22 cellular contexts compared by ENCODE assay signal in genomic region chr1:32074841-32075240, GRCh38. TPM values are rescaled to one million over a fixed set of nuclear protein-coding genes. Genes with fewer than 3 reads are reported as not detected.
A peak's percentile ranks its signal among the peaks of the same experiment; 100 is the strongest.
DNase-seq lines count a peak whose midpoint lies in the region; ATAC-seq and TF ChIP-seq lines count a peak whose summit lies in the region.
"Had no signal": no experiment of that assay in that cellular context is flagged by ENCODE, and none has a peak within 500 bp of the region (broad histone marks: within the 10 kb centered on the region; RNA-seq: fewer than 3 reads in every experiment).

No MANE protein-coding gene starts in this region.

- no peak for TF ChIP-seq CTCF in CD4-positive, alpha-beta T cell (IDR thresholded peaks at IDR 0.05)

- CTCF ChIA-PET in CD4-positive, alpha-beta T cell (lab: Charles Lee) = interaction anchor here (5.5 kb wide), 1 partner anchor 34 kb away, joined by 39 read pairs; the partner anchor contains the start of gene KPNA6

- no peaks in the 10 kb centered on the region for H3K9me3 Mint-ChIP-seq in T-helper 1 cell treated with Interleukin-12 subunit alpha and Interleukin-12 subunit beta and Interleukin-4 antibody, amounts not matched to agents 30 μg/mL and 1 μg/mL, for 36 hours
- H3K9me3 Mint-ChIP-seq in CD4-positive, alpha-beta T cell = no peaks in the 10 kb centered on the region
- no peaks in the 10 kb centered on the region for H3K9me3 Mint-ChIP-seq in activated T-helper 2 cell treated with anti-CD3 and anti-CD28 coated beads, Interferon-gamma antibody, Interleukin-2, Interleukin-4, amounts not matched to agents 10 μg/mL and 5 μg/mL and 100 μg/mL, durations not matched to agents 14 hours and 24 hours and 36 hours
- H3K9me3 Mint-ChIP-seq in naive thymus-derived CD8-positive, alpha-beta T cell = no peaks in the 10 kb centered on the region
- H3K9me3 Mint-ChIP-seq: naive B cell had no signal

- no peak for DNase-seq in T-helper 1 cell
- DNase-seq in CD4-positive, alpha-beta T cell = no peak
- no peak for DNase-seq in activated T-helper 2 cell treated with anti-CD3 and anti-CD28 coated beads, Interferon-gamma antibody, Interleukin-2, Interleukin-4, amounts not matched to agents 10 μg/mL and 5 μg/mL and 100 μg/mL, durations not matched to agents 14 hours and 24 hours and 36 hours (ENCODE audit: low spot score)
- DNase-seq in naive thymus-derived CD8-positive, alpha-beta T cell = no peak
- DNase-seq in NAMALWA (ENCODE audit: low spot score) = no peak
- DNase-seq in NCI-H82 (lab: John Stamatoyannopoulos, UW) = no peak
- DNase-seq: activated CD4-positive, CD25-positive, alpha-beta regulatory T cell; activated CD8-positive, alpha-beta memory T cell treated with anti-CD3 and anti-CD28 coated beads, Interleukin-2, amount 50 U/mL, for 4 hours; C1 segment of cervical spinal cord; foreskin keratinocyte; HCEC 1CT; mammary epithelial cell; naive B cell; OCI-M1; psoas muscle; SHP77 treated with DMSO at 0.1 percent for 48 hours; small intestine; substantia nigra; uterus had no signal

- ATAC-seq in CD4-positive, alpha-beta T cell (ENCODE audit: poor library complexity) = no peak
- no peak for ATAC-seq in naive thymus-derived CD8-positive, alpha-beta T cell
- ATAC-seq in HG03039 (IDR thresholded peaks at IDR 0.05; ENCODE audit: unreplicated experiment) = no peak
- ATAC-seq: foreskin keratinocyte, psoas muscle had no signal

- peaks cover 12% of the 10 kb centered on the region for H3K36me3 Mint-ChIP-seq in T-helper 1 cell treated with Interleukin-12 subunit alpha and Interleukin-12 subunit beta and Interleukin-4 antibody, amounts not matched to agents 30 μg/mL and 1 μg/mL, for 36 hours (ENCODE audit: low read depth)
- peaks cover 62% of the 10 kb centered on the region for H3K36me3 Mint-ChIP-seq in CD4-positive, alpha-beta T cell (ENCODE audit: low read depth)
- H3K36me3 Mint-ChIP-seq in activated T-helper 2 cell treated with anti-CD3 and anti-CD28 coated beads, Interferon-gamma antibody, Interleukin-2, Interleukin-4, amounts not matched to agents 10 μg/mL and 5 μg/mL and 100 μg/mL, durations not matched to agents 14 hours and 24 hours and 36 hours (ENCODE audit: low read depth) = peaks cover 40% of the 10 kb centered on the region
- H3K36me3 Mint-ChIP-seq in naive thymus-derived CD8-positive, alpha-beta T cell = peaks cover 0 to 44% (median 8%) of the 10 kb centered on the region in 3 donors

- H3K9me3 ChIP-seq in CD4-positive, alpha-beta T cell (ENCODE audit: control insufficient read depth, low read length) = no peaks in the 10 kb centered on the region
- H3K9me3 ChIP-seq: breast epithelium, psoas muscle, uterus had no signal

- intact Hi-C loops in CD4-positive, alpha-beta T cell (cut with DNase I, micrococcal nuclease) = loop anchor here (5.0 to 10.0 kb wide), 3 partner anchors 313 to 580 kb away; partner anchors contain the start of genes ADGRB2 (in 1 of the 2), PEF1 (in 1 of the 2), RBBP4 (in 1 of the 2) and ZBTB8OS (in 1 of the 2)
- intact Hi-C loops in activated T-helper 2 cell treated with anti-CD3 and anti-CD28 coated beads, Interferon-gamma antibody, Interleukin-2, Interleukin-4, amounts not matched to agents 10 μg/mL and 5 μg/mL and 100 μg/mL, durations not matched to agents 14 hours and 24 hours and 36 hours (cut with micrococcal nuclease) = loop anchor here (10.0 kb wide), 1 partner anchor 430 kb away; the partner anchor contains the start of gene PEF1

- peaks cover 34% of the 10 kb centered on the region for H3K4me1 Mint-ChIP-seq in T-helper 1 cell treated with Interleukin-12 subunit alpha and Interleukin-12 subunit beta and Interleukin-4 antibody, amounts not matched to agents 30 μg/mL and 1 μg/mL, for 36 hours (ENCODE audit: low read depth)
- H3K4me1 Mint-ChIP-seq in CD4-positive, alpha-beta T cell (ENCODE audit: low read depth) = peaks cover 34% of the 10 kb centered on the region
- H3K4me1 Mint-ChIP-seq in activated T-helper 2 cell treated with anti-CD3 and anti-CD28 coated beads, Interferon-gamma antibody, Interleukin-2, Interleukin-4, amounts not matched to agents 10 μg/mL and 5 μg/mL and 100 μg/mL, durations not matched to agents 14 hours and 24 hours and 36 hours (ENCODE audit: low read depth) = peaks cover 32% of the 10 kb centered on the region
- H3K4me1 Mint-ChIP-seq in naive thymus-derived CD8-positive, alpha-beta T cell = peaks cover 26 to 45% (median 31%) of the 10 kb centered on the region in 4 donors

- H3K4me3 Mint-ChIP-seq in T-helper 1 cell treated with Interleukin-12 subunit alpha and Interleukin-12 subunit beta and Interleukin-4 antibody, amounts not matched to agents 30 μg/mL and 1 μg/mL, for 36 hours = peak overlapping the region; percentile 30
- H3K4me3 Mint-ChIP-seq in CD4-positive, alpha-beta T cell = peak overlapping the region; percentile 35
- H3K4me3 Mint-ChIP-seq in activated T-helper 2 cell treated with anti-CD3 and anti-CD28 coated beads, Interferon-gamma antibody, Interleukin-2, Interleukin-4, amounts not matched to agents 10 μg/mL and 5 μg/mL and 100 μg/mL, durations not matched to agents 14 hours and 24 hours and 36 hours (ENCODE audit: low read depth) = peak overlapping the region; percentile 49
- H3K4me3 Mint-ChIP-seq in naive thymus-derived CD8-positive, alpha-beta T cell = peak overlapping the region in 4 of 10 donors; percentile 7 to 42 (median 38)

- peak overlapping the region; percentile 39 for H3K27ac Mint-ChIP-seq in T-helper 1 cell treated with Interleukin-12 subunit alpha and Interleukin-12 subunit beta and Interleukin-4 antibody, amounts not matched to agents 30 μg/mL and 1 μg/mL, for 36 hours
- H3K27ac Mint-ChIP-seq in CD4-positive, alpha-beta T cell = no peak overlapping the region
- peak overlapping the region; percentile 12 for H3K27ac Mint-ChIP-seq in activated T-helper 2 cell treated with anti-CD3 and anti-CD28 coated beads, Interferon-gamma antibody, Interleukin-2, Interleukin-4, amounts not matched to agents 10 μg/mL and 5 μg/mL and 100 μg/mL, durations not matched to agents 14 hours and 24 hours and 36 hours
- peak overlapping the region in 6 of 10 donors; percentile 6 to 56 (median 32) for H3K27ac Mint-ChIP-seq in naive thymus-derived CD8-positive, alpha-beta T cell

- POLR2A ChIA-PET in CD4-positive, alpha-beta T cell (lab: Charles Lee) = no interaction called here
- POLR2A ChIA-PET in naive thymus-derived CD8-positive, alpha-beta T cell (lab: Charles Lee) = interaction anchor here (2.3 to 5.1 kb wide), 3 partner anchors 35 to 175 kb away, joined by 13 to 80 read pairs (median 22); partner anchors contain the start of genes KHDRBS1, KPNA6 and LCK

- H3K27me3 Mint-ChIP-seq in T-helper 1 cell treated with Interleukin-12 subunit alpha and Interleukin-12 subunit beta and Interleukin-4 antibody, amounts not matched to agents 30 μg/mL and 1 μg/mL, for 36 hours (ENCODE audit: low read depth) = no peaks in the 10 kb centered on the region
- H3K27me3 Mint-ChIP-seq in CD4-positive, alpha-beta T cell = no peaks in the 10 kb centered on the region
- H3K27me3 Mint-ChIP-seq in activated T-helper 2 cell treated with anti-CD3 and anti-CD28 coated beads, Interferon-gamma antibody, Interleukin-2, Interleukin-4, amounts not matched to agents 10 μg/mL and 5 μg/mL and 100 μg/mL, durations not matched to agents 14 hours and 24 hours and 36 hours (ENCODE audit: low read depth) = no peaks in the 10 kb centered on the region
- H3K27me3 Mint-ChIP-seq in naive thymus-derived CD8-positive, alpha-beta T cell = no peaks in the 10 kb centered on the region
- H3K27me3 Mint-ChIP-seq: naive B cell had no signal

- no peak overlapping the region for H3K27ac ChIP-seq in CD4-positive, alpha-beta T cell (ENCODE audit: low read depth, low read length)
- H3K27ac ChIP-seq: foreskin keratinocyte, psoas muscle, uterus had no signal

- H3K27me3 ChIP-seq in CD4-positive, alpha-beta T cell (ENCODE audit: control insufficient read depth, insufficient read depth, low read length) = no peaks in the 10 kb centered on the region
- H3K27me3 ChIP-seq: breast epithelium, foreskin keratinocyte, uterus had no signal

RNA-seq across cellular contexts. Expression of gene TMEM39B, which starts 2.1 kb away (rescaled TPM):
- total RNA-seq in CD4-positive, alpha-beta T cell = 1 to 10 TPM; 7.2 to 7.9 TPM
- 32.5 and 34.5 TPM in 2 replicates for total RNA-seq in activated T-helper 2 cell treated with anti-CD3 and anti-CD28 coated beads, Interferon-gamma antibody, Interleukin-2, Interleukin-4, amounts not matched to agents 10 μg/mL and 5 μg/mL and 100 μg/mL, durations not matched to agents 14 hours and 24 hours and 36 hours
- 10 to 100 TPM; 25.1 to 26.1 TPM for total RNA-seq in naive thymus-derived CD8-positive, alpha-beta T cell
- polyA plus RNA-seq in naive thymus-derived CD8-positive, alpha-beta T cell = 1 to 10 TPM; 2.4 to 4.8 (median 4.5) TPM

RNA-seq across cellular contexts. Expression of gene KPNA6, which starts 33.0 kb away (rescaled TPM):
- total RNA-seq in CD4-positive, alpha-beta T cell = 10 to 100 TPM; 47.1 to 47.8 TPM
- total RNA-seq in activated T-helper 2 cell treated with anti-CD3 and anti-CD28 coated beads, Interferon-gamma antibody, Interleukin-2, Interleukin-4, amounts not matched to agents 10 μg/mL and 5 μg/mL and 100 μg/mL, durations not matched to agents 14 hours and 24 hours and 36 hours = 81.2 and 84.0 TPM in 2 replicates
- 10 to 100 TPM; 59.5 to 66.4 TPM for total RNA-seq in naive thymus-derived CD8-positive, alpha-beta T cell
- 10 to 100 TPM; 26.5 to 31.9 (median 28.3) TPM for polyA plus RNA-seq in naive thymus-derived CD8-positive, alpha-beta T cell
